ENCODE assay signal across 8 cellular contexts in genomic region chr2:32356735-32357544, GRCh38. TPM values are rescaled to one million over a fixed set of nuclear protein-coding genes. Genes with fewer than 3 reads are reported as not detected.
DNase-seq lines count a peak whose midpoint lies in the region; ATAC-seq and TF ChIP-seq lines count a peak whose summit lies in the region.

Gene BIRC6, plus strand, starts transcription at chr2:32357023. Its CDS starts 139 bp downstream, at chr2:32357162.

- ATAC-seq in GM19351 (IDR thresholded peaks at IDR 0.05; ENCODE audit: unreplicated experiment) (peak; percentile 82), HG03520 (IDR thresholded peaks at IDR 0.05; ENCODE audit: unreplicated experiment) (peak; percentile 86)

- peaks cover 0 to 36% (median 27%) of the 10 kb centered on the region in 11 experiments; a peak in 19 of 22 replicates for H3K36me3 ChIP-seq in BLaER1 treated with 17β-estradiol and CSF1 and Interleukin-3, amounts not matched to agents 10 nM and 100 nM
- no peaks in the 10 kb centered on the region for H3K36me3 ChIP-seq in colonic mucosa

- DNase-seq in NCI-H526 treated with DMSO at 0.1 percent for 48 hours (lab: John Stamatoyannopoulos, UW): peak; percentile 87
- DNase-seq in activated CD4-positive, alpha-beta T cell treated with anti-CD3 and anti-CD28 coated beads, Interleukin-2, amount 10 ng/mL, durations not matched to agents 24 days and 14 days: peak; percentile 98
- peak; percentile 98 for DNase-seq in colonic mucosa
- DNase-seq in stimulated activated CD4-positive, alpha-beta T cell treated with anti-CD3 and anti-CD28 coated beads, Interleukin-1b, Interleukin-23, amount 100 ng/mL, for 24 hours (ENCODE audit: low read depth in 4 of 4, low spot score in 1 of 4): peak; percentile 86 to 97 (median 94)

- H3K27ac ChIP-seq in BLaER1 treated with 17β-estradiol and CSF1 and Interleukin-3, amounts not matched to agents 10 nM and 100 nM: peak within 1 kb of the TSS; percentile 90 to 98 (median 95)
- peak within 1 kb of the TSS; percentile 95 for H3K27ac ChIP-seq in colonic mucosa
- H3K27ac ChIP-seq in layer of hippocampus (ENCODE audit: low read depth, low read length): peak within 1 kb of the TSS; percentile 92

- peak within 1 kb of the TSS; percentile 92 for H3K4me3 Mint-ChIP-seq in activated CD4-positive, alpha-beta T cell treated with anti-CD3 and anti-CD28 coated beads, Interleukin-2, amount 10 ng/mL, durations not matched to agents 24 days and 14 days

- peaks cover 0 to 4% (median 0%) of the 10 kb centered on the region in 11 experiments; a peak in 2 of 22 replicates for H3K9me3 ChIP-seq in BLaER1 treated with 17β-estradiol and CSF1 and Interleukin-3, amounts not matched to agents 10 nM and 100 nM (replicated peaks in 1 of 11)
- no peaks in the 10 kb centered on the region for H3K9me3 ChIP-seq in colonic mucosa

- peak within 1 kb of the TSS; percentile 91 to 100 (median 99) for H3K4me3 ChIP-seq in BLaER1 treated with 17β-estradiol and CSF1 and Interleukin-3, amounts not matched to agents 10 nM and 100 nM
- H3K4me3 ChIP-seq in colonic mucosa: peak within 1 kb of the TSS; percentile 96

- H4K20me1 ChIP-seq in BLaER1 treated with 17β-estradiol and CSF1 and Interleukin-3, amounts not matched to agents 10 nM and 100 nM: peaks cover 38 to 46% (median 40%) of the 10 kb centered on the region in 11 experiments

- no peaks in the 10 kb centered on the region for H3K9me3 Mint-ChIP-seq in activated CD4-positive, alpha-beta T cell treated with anti-CD3 and anti-CD28 coated beads, Interleukin-2, amount 10 ng/mL, durations not matched to agents 24 days and 14 days

- peaks cover 31% of the 10 kb centered on the region for H3K4me1 Mint-ChIP-seq in activated CD4-positive, alpha-beta T cell treated with anti-CD3 and anti-CD28 coated beads, Interleukin-2, amount 10 ng/mL, durations not matched to agents 24 days and 14 days

- H3K27me3 ChIP-seq in BLaER1 treated with 17β-estradiol and CSF1 and Interleukin-3, amounts not matched to agents 10 nM and 100 nM: no peaks in the 10 kb centered on the region
- H3K27me3 ChIP-seq in colonic mucosa (no peaks in the 10 kb centered on the region), layer of hippocampus (ENCODE audit: control insufficient read depth, insufficient read depth, low read length) (no peaks in the 10 kb centered on the region)

- H3K4me1 ChIP-seq in BLaER1 treated with 17β-estradiol and CSF1 and Interleukin-3, amounts not matched to agents 10 nM and 100 nM: peaks cover 19 to 44% (median 32%) of the 10 kb centered on the region in 10 experiments
- H3K4me1 ChIP-seq in colonic mucosa: no peaks in the 10 kb centered on the region

- H3K9ac ChIP-seq in BLaER1 treated with 17β-estradiol and CSF1 and Interleukin-3, amounts not matched to agents 10 nM and 100 nM: peak within 1 kb of the TSS; percentile 93 to 99 (median 98)
- peak within 1 kb of the TSS; percentile 97 to 100 for H3K9ac ChIP-seq in colonic mucosa (ENCODE audit: low read depth in 2 of 2, low read length in 2 of 2)

- H3K4me2 ChIP-seq in BLaER1 treated with 17β-estradiol and CSF1 and Interleukin-3, amounts not matched to agents 10 nM and 100 nM: peak within 1 kb of the TSS; percentile 67 to 97 (median 83)

- peak within 1 kb of the TSS; percentile 96 for H3K27ac Mint-ChIP-seq in activated CD4-positive, alpha-beta T cell treated with anti-CD3 and anti-CD28 coated beads, Interleukin-2, amount 10 ng/mL, durations not matched to agents 24 days and 14 days

- H3K27me3 Mint-ChIP-seq in activated CD4-positive, alpha-beta T cell treated with anti-CD3 and anti-CD28 coated beads, Interleukin-2, amount 10 ng/mL, durations not matched to agents 24 days and 14 days: no peaks in the 10 kb centered on the region

- intact Hi-C loops in activated CD4-positive, alpha-beta T cell treated with anti-CD3 and anti-CD28 coated beads, Interleukin-2, amount 10 ng/mL, durations not matched to agents 24 days and 14 days (cut with micrococcal nuclease): loop anchor here (1.0 to 5.0 kb wide), 5 partner anchors 80 to 1240 kb away; partner anchors contain the start of genes FAM98A, MEMO1, SLC30A6 and SPAST
- intact Hi-C loops in colonic mucosa (cut with DNase I): no loop called here

- TF ChIP-seq CTCF in colonic mucosa (IDR thresholded peaks at IDR 0.05): no peak

- H3K36me3 Mint-ChIP-seq in activated CD4-positive, alpha-beta T cell treated with anti-CD3 and anti-CD28 coated beads, Interleukin-2, amount 10 ng/mL, durations not matched to agents 24 days and 14 days (ENCODE audit: low read depth): peaks cover 30% of the 10 kb centered on the region

RNA-seq across cellular contexts. Expression of gene BIRC6, which starts in this region (rescaled TPM):
- total RNA-seq in activated CD4-positive, alpha-beta T cell treated with anti-CD3 and anti-CD28 coated beads, Interleukin-2, amount 10 ng/mL, durations not matched to agents 24 days and 14 days: 101 and 105 TPM in 2 replicates
- 10 to 100 TPM; 74.6 to 93.1 TPM for total RNA-seq in colonic mucosa

Comparison
In these comparisons a context has a peak if more than half of its experiments do, and no peak if none do; other contexts are left out.
1. Peak in every context shown above with its lines: DNase-seq, ATAC-seq, H3K4me3 ChIP-seq and H3K27ac ChIP-seq.